ENCODE assay signal across 11 cellular contexts in genomic region chr1:97791251-97791650, GRCh38.
DNase-seq lines count a peak whose midpoint lies in the region; ATAC-seq and TF ChIP-seq lines count a peak whose summit lies in the region.
"Had no signal": no experiment of that assay in that cellular context is flagged by ENCODE, and none has a peak within 500 bp of the region (broad histone marks: within the 10 kb centered on the region; RNA-seq: fewer than 3 reads in every experiment).

No MANE protein-coding gene starts in this region.

- H3K4me1 Mint-ChIP-seq in activated naive CD8-positive, alpha-beta T cell (ENCODE audit: low read depth), result peaks cover 46% of the 10 kb centered on the region

- H3K4me3 ChIP-seq in suprapubic skin, result no peak overlapping the region
- H3K4me3 ChIP-seq: HAP-1 had no signal

- no peaks in the 10 kb centered on the region for H3K9me3 ChIP-seq in suprapubic skin
- H3K9me3 ChIP-seq: HAP-1 had no signal

- no peaks in the 10 kb centered on the region for H3K27me3 ChIP-seq in suprapubic skin

- peaks cover 9% of the 10 kb centered on the region for H3K36me3 Mint-ChIP-seq in activated naive CD8-positive, alpha-beta T cell

- TF ChIP-seq CTCF in suprapubic skin (IDR thresholded peaks at IDR 0.05), result no peak

- H3K4me3 Mint-ChIP-seq in activated naive CD8-positive, alpha-beta T cell, result no peak overlapping the region
- H3K4me3 Mint-ChIP-seq: T-helper 1 cell treated with Interleukin-12 subunit alpha and Interleukin-12 subunit beta and Interleukin-4 antibody, amounts not matched to agents 30 μg/mL and 1 μg/mL, for 36 hours had no signal

- peak overlapping the region; percentile 31 for H3K27ac Mint-ChIP-seq in activated naive CD8-positive, alpha-beta T cell
- H3K27ac Mint-ChIP-seq: T-helper 1 cell treated with Interleukin-12 subunit alpha and Interleukin-12 subunit beta and Interleukin-4 antibody, amounts not matched to agents 30 μg/mL and 1 μg/mL, for 36 hours had no signal

- H3K27me3 Mint-ChIP-seq in activated naive CD8-positive, alpha-beta T cell, result no peaks in the 10 kb centered on the region

- no peak for DNase-seq in suprapubic skin (ENCODE audit: low spot score in 2 of 2)
- DNase-seq in NCI-H1417 treated with DMSO at 0.1 percent for 48 hours (lab: John Stamatoyannopoulos, UW), result no peak
- DNase-seq in NCI-H774 (lab: John Stamatoyannopoulos, UW), result no peak
- no peak for DNase-seq in foreskin melanocyte
- DNase-seq: activated effector memory CD4-positive, alpha-beta T cell treated with anti-CD3 and anti-CD28 coated beads, Interleukin-2, amount 50 U/mL, for 16 hours had no signal

- H3K36me3 ChIP-seq in suprapubic skin, result no peaks in the 10 kb centered on the region
- H3K36me3 ChIP-seq: HAP-1 had no signal

- TF ChIP-seq EP300 in suprapubic skin (IDR thresholded peaks at IDR 0.05), result no peak

- TF ChIP-seq POLR2A in suprapubic skin (IDR thresholded peaks at IDR 0.05), result no peak

- ATAC-seq in GM18511 (IDR thresholded peaks at IDR 0.05; ENCODE audit: unreplicated experiment), result peak; percentile 83
- peak; percentile 88 for ATAC-seq in GM21360 (IDR thresholded peaks at IDR 0.05; ENCODE audit: unreplicated experiment)
- peak; percentile 48 for ATAC-seq in HG03097 (IDR thresholded peaks at IDR 0.05; ENCODE audit: low FRiP score, unreplicated experiment)

- no peaks in the 10 kb centered on the region for H3K9me3 Mint-ChIP-seq in activated naive CD8-positive, alpha-beta T cell (ENCODE audit: low read depth)
- H3K9me3 Mint-ChIP-seq: T-helper 1 cell treated with Interleukin-12 subunit alpha and Interleukin-12 subunit beta and Interleukin-4 antibody, amounts not matched to agents 30 μg/mL and 1 μg/mL, for 36 hours had no signal

- H3K4me1 ChIP-seq in suprapubic skin, result no peaks in the 10 kb centered on the region
- H3K4me1 ChIP-seq: HAP-1 had no signal

- no peak overlapping the region for H3K27ac ChIP-seq in suprapubic skin
